In genomic region chr15:75107905-75108838, GRCh38 we compare ENCODE assay signal across 8 cellular contexts.
A peak's percentile ranks its signal among the peaks of the same experiment; 100 is the strongest.
DNase-seq lines count a peak whose midpoint lies in the region; ATAC-seq, FAIRE-seq and TF ChIP-seq lines count a peak whose summit lies in the region.

No MANE protein-coding gene starts in this region.

- peak overlapping the region; percentile 69 for H3K4me2 ChIP-seq in astrocyte (ENCODE audit: low read length)

- peaks cover 12% of the 10 kb centered on the region for H3K36me3 Mint-ChIP-seq in HFFc6 (ENCODE audit: low read depth)
- H3K36me3 Mint-ChIP-seq in T-helper 1 cell treated with Interleukin-12 subunit alpha and Interleukin-12 subunit beta and Interleukin-4 antibody, amounts not matched to agents 30 μg/mL and 1 μg/mL, for 36 hours (ENCODE audit: low read depth) = peaks cover 11% of the 10 kb centered on the region
- peaks cover 2% of the 10 kb centered on the region for H3K36me3 Mint-ChIP-seq in astrocyte (ENCODE audit: low read depth, unreplicated experiment)
- H3K36me3 Mint-ChIP-seq in naive thymus-derived CD8-positive, alpha-beta T cell = peaks cover 0 to 4% (median 0%) of the 10 kb centered on the region in 3 donors

- DNase-seq in HFFc6 = peak; percentile 90
- DNase-seq in astrocyte (ENCODE audit: low read depth) = peak; percentile 92
- DNase-seq in naive thymus-derived CD8-positive, alpha-beta T cell = peak in 5 of 10 donors; percentile 11 to 66 (median 16)
- no peak for DNase-seq in NCI-H1105 treated with DMSO at 0.1 percent for 48 hours (lab: John Stamatoyannopoulos, UW)

- H3K27ac Mint-ChIP-seq in HFFc6 (peak overlapping the region; percentile 81), astrocyte (ENCODE audit: unreplicated experiment) (peak overlapping the region; percentile 95)
- H3K27ac Mint-ChIP-seq in T-helper 1 cell treated with Interleukin-12 subunit alpha and Interleukin-12 subunit beta and Interleukin-4 antibody, amounts not matched to agents 30 μg/mL and 1 μg/mL, for 36 hours = peak overlapping the region; percentile 83
- peak overlapping the region in 7 of 10 donors; percentile 6 to 70 (median 29) for H3K27ac Mint-ChIP-seq in naive thymus-derived CD8-positive, alpha-beta T cell

- H3K4me1 ChIP-seq in ACC112 (ENCODE audit: control insufficient read depth, insufficient read depth, low read length, unreplicated experiment) (peaks cover 47% of the 10 kb centered on the region), astrocyte (ENCODE audit: insufficient read depth, low read length) (peaks cover 35% of the 10 kb centered on the region)

- peaks cover 3% of the 10 kb centered on the region for H3K9me3 ChIP-seq in astrocyte (ENCODE audit: insufficient read depth, low read depth, low read length)

- H3K4me1 Mint-ChIP-seq in HFFc6 (ENCODE audit: low read depth) (peaks cover 48% of the 10 kb centered on the region), astrocyte (ENCODE audit: low read depth, unreplicated experiment) (peaks cover 33% of the 10 kb centered on the region)
- peaks cover 40% of the 10 kb centered on the region for H3K4me1 Mint-ChIP-seq in T-helper 1 cell treated with Interleukin-12 subunit alpha and Interleukin-12 subunit beta and Interleukin-4 antibody, amounts not matched to agents 30 μg/mL and 1 μg/mL, for 36 hours (ENCODE audit: low read depth)
- H3K4me1 Mint-ChIP-seq in naive thymus-derived CD8-positive, alpha-beta T cell = peaks cover 16 to 59% (median 24%) of the 10 kb centered on the region in 4 donors

- H3K4me3 Mint-ChIP-seq in HFFc6 (peak overlapping the region; percentile 49), astrocyte (ENCODE audit: unreplicated experiment) (peak overlapping the region; percentile 47)
- peak overlapping the region; percentile 52 for H3K4me3 Mint-ChIP-seq in T-helper 1 cell treated with Interleukin-12 subunit alpha and Interleukin-12 subunit beta and Interleukin-4 antibody, amounts not matched to agents 30 μg/mL and 1 μg/mL, for 36 hours
- peak overlapping the region in 5 of 10 donors; percentile 26 to 66 (median 34) for H3K4me3 Mint-ChIP-seq in naive thymus-derived CD8-positive, alpha-beta T cell

- peaks cover 13% of the 10 kb centered on the region for H3K27me3 Mint-ChIP-seq in HFFc6 (ENCODE audit: insufficient read depth)
- peaks cover 2% of the 10 kb centered on the region for H3K27me3 Mint-ChIP-seq in T-helper 1 cell treated with Interleukin-12 subunit alpha and Interleukin-12 subunit beta and Interleukin-4 antibody, amounts not matched to agents 30 μg/mL and 1 μg/mL, for 36 hours (ENCODE audit: low read depth)
- peaks cover 11% of the 10 kb centered on the region for H3K27me3 Mint-ChIP-seq in astrocyte (ENCODE audit: low read depth, unreplicated experiment)
- H3K27me3 Mint-ChIP-seq in naive thymus-derived CD8-positive, alpha-beta T cell = peaks cover 0 to 15% (median 7%) of the 10 kb centered on the region in 5 donors

- H2AFZ ChIP-seq in ACC112 (ENCODE audit: low read length, unreplicated experiment) (no peak overlapping the region), astrocyte (ENCODE audit: low read depth, low read length) (no peak overlapping the region)

- H3K79me2 ChIP-seq in ACC112 (ENCODE audit: control insufficient read depth, insufficient read depth, low read length, unreplicated experiment) = no peaks in the 10 kb centered on the region
- no peaks in the 10 kb centered on the region for H3K79me2 ChIP-seq in astrocyte (ENCODE audit: insufficient read depth, low read length)

- no peaks in the 10 kb centered on the region for H4K20me1 ChIP-seq in astrocyte (ENCODE audit: insufficient read depth, low read length)

- peak overlapping the region; percentile 97 for H3K27ac ChIP-seq in ACC112 (ENCODE audit: low read depth, low read length)
- H3K27ac ChIP-seq in astrocyte (ENCODE audit: low read depth, low read length) = peak overlapping the region; percentile 83

- TF ChIP-seq CTCF in HFFc6 (IDR thresholded peaks at IDR 0.05) = no peak
- no peak for TF ChIP-seq CTCF in astrocyte (IDR thresholded peaks at IDR 0.05; ENCODE audit: insufficient read depth, low read depth, low read length)

- POLR2A ChIA-PET in naive thymus-derived CD8-positive, alpha-beta T cell (lab: Charles Lee) = no interaction called here

- peak; percentile 74 for FAIRE-seq in astrocyte (lab: Jason Lieb, UNC)

- H3K9me3 Mint-ChIP-seq in HFFc6 (peaks cover 4% of the 10 kb centered on the region), astrocyte (ENCODE audit: unreplicated experiment) (peaks cover 5% of the 10 kb centered on the region)
- H3K9me3 Mint-ChIP-seq in T-helper 1 cell treated with Interleukin-12 subunit alpha and Interleukin-12 subunit beta and Interleukin-4 antibody, amounts not matched to agents 30 μg/mL and 1 μg/mL, for 36 hours = peaks cover 8% of the 10 kb centered on the region
- H3K9me3 Mint-ChIP-seq in naive thymus-derived CD8-positive, alpha-beta T cell = peaks cover 0 to 5% (median 0%) of the 10 kb centered on the region in 9 donors

- H3K27me3 ChIP-seq in ACC112 (ENCODE audit: insufficient read depth, low read length) (no peaks in the 10 kb centered on the region), astrocyte (ENCODE audit: insufficient read depth, low read length) (no peaks in the 10 kb centered on the region)

- ATAC-seq in naive thymus-derived CD8-positive, alpha-beta T cell = peak; percentile 49 to 57
- ATAC-seq in GM18502 (IDR thresholded peaks at IDR 0.05; ENCODE audit: poor library complexity, unreplicated experiment) (no peak), GM19328 (IDR thresholded peaks at IDR 0.05; ENCODE audit: unreplicated experiment) (no peak)

- no peaks in the 10 kb centered on the region for H3K36me3 ChIP-seq in ACC112 (ENCODE audit: insufficient read depth, low read length)
- no peaks in the 10 kb centered on the region for H3K36me3 ChIP-seq in astrocyte (ENCODE audit: insufficient read depth, low read length)

- peak overlapping the region; percentile 62 for H3K9ac ChIP-seq in astrocyte (ENCODE audit: low read length)

- 0 out of 2 replicates have a peak overlapping the region, but pooled peaks have one; percentile 15 for H3K4me3 ChIP-seq in ACC112 (ENCODE audit: low read depth, low read length)
- peak overlapping the region; percentile 15 for H3K4me3 ChIP-seq in astrocyte (ENCODE audit: insufficient read depth, low read depth, low read length)

Comparison
In these comparisons a context has a peak if more than half of its experiments do, and no peak if none do; other contexts are left out.
1. H3K27ac Mint-ChIP-seq: peak in every context shown above with its lines; median percentile 95 in astrocyte; 83 in T-helper 1 cell treated with Interleukin-12 subunit alpha and Interleukin-12 subunit beta and Interleukin-4 antibody, amounts not matched to agents 30 μg/mL and 1 μg/mL, for 36 hours; 81 in HFFc6; 29 in naive thymus-derived CD8-positive, alpha-beta T cell.
2. ATAC-seq: peak in naive thymus-derived CD8-positive, alpha-beta T cell (2 of 2); none in GM18502 (single experiment) and GM19328 (single experiment).